In genomic region chr15:60757273-60757672, GRCh38 we compare ENCODE assay signal across 16 cellular contexts.
DNase-seq lines count a peak whose midpoint lies in the region; ATAC-seq and TF ChIP-seq lines count a peak whose summit lies in the region.
"Had no signal": no experiment of that assay in that cellular context is flagged by ENCODE, and none has a peak within 500 bp of the region (broad histone marks: within the 10 kb centered on the region; RNA-seq: fewer than 3 reads in every experiment).

No MANE protein-coding gene starts in this region.

- BruUV-seq in mammary epithelial cell (replicated peaks; lab: Mats Ljungman, UMichigan): no TSS peak

- dilution Hi-C loops in mammary epithelial cell (cut with HindIII; ENCODE audit: low sequenced_read_pairs): no loop called here

- H4K20me1 ChIP-seq in mammary epithelial cell (ENCODE audit: insufficient read depth, low read length): no peaks in the 10 kb centered on the region

- no peak overlapping the region for H3K4me2 ChIP-seq in mammary epithelial cell (ENCODE audit: insufficient read depth, low read depth, low read length)
- H3K4me2 ChIP-seq: A549, GM23338 had no signal

- H3K9me3 ChIP-seq in HEK293 (ENCODE audit: control insufficient read depth, insufficient read depth, low read depth, low read length) (no peaks in the 10 kb centered on the region), mammary epithelial cell (replicated peaks; ENCODE audit: insufficient read depth, low read length) (no peaks in the 10 kb centered on the region)
- H3K9me3 ChIP-seq: A549, Caco-2, HAP-1 had no signal

- no peak for DNase-seq in mammary epithelial cell
- DNase-seq: 8988T; C1 segment of cervical spinal cord; Caco-2; CD4-positive, CD25-positive, alpha-beta regulatory T cell; CD8-positive, alpha-beta T cell; DMS153; DND-41 had no signal

- ATAC-seq in HG02642 (IDR thresholded peaks at IDR 0.05; ENCODE audit: poor library complexity, unreplicated experiment) (no peak), esophagus mucosa (no peak)
- ATAC-seq: A549; CD8-positive, alpha-beta T cell; GM23338 had no signal

- CTCF ChIA-PET in HEK293 (lab: Yijun Ruan, JAX) (no interaction called here), mammary epithelial cell (lab: Charles Lee; ENCODE audit: low non-redundant PET) (no interaction called here)

- POLR2A ChIA-PET in HEK293 (lab: Yijun Ruan, JAX): no interaction called here

- H2AFZ ChIP-seq in ACC112 (ENCODE audit: low read length, unreplicated experiment) (no peak overlapping the region), mammary epithelial cell (ENCODE audit: low read depth, low read length) (no peak overlapping the region)
- H2AFZ ChIP-seq: GM23338 had no signal

- in situ Hi-C loops in mammary epithelial cell (cut with MboI; ENCODE audit: low sequenced_read_pairs in 2 of 2): no loop called here

- H3K4me3 ChIP-seq in ACC112 (ENCODE audit: low read depth, low read length) (no peak overlapping the region), HEK293 (ENCODE audit: low read depth, low read length) (no peak overlapping the region), mammary epithelial cell (replicated peaks in 1 of 3; ENCODE audit: insufficient read depth in 1 of 3, low read depth in 2 of 3, low read length in 3 of 3) (no peak overlapping the region)
- H3K4me3 ChIP-seq: A549, GM23338, HAP-1 had no signal

- TF ChIP-seq CTCF in HEK293 (tag by site-specific recombination; IDR thresholded peaks at IDR 0.05) (no peak), VCaP (conservative IDR thresholded peaks at IDR 0.05) (no peak), mammary epithelial cell (conservative IDR thresholded peaks at IDR 0.05 in 1 of 2, IDR thresholded peaks at IDR 0.05 in 1 of 2; ENCODE audit: extremely low read depth in 1 of 2, insufficient read depth in 1 of 2, low read depth in 1 of 2, low read length in 2 of 2) (no peak)

- H3K4me1 ChIP-seq in ACC112 (ENCODE audit: control insufficient read depth, insufficient read depth, low read length, unreplicated experiment): peaks cover 53% of the 10 kb centered on the region
- H3K4me1 ChIP-seq in HEK293 (ENCODE audit: control insufficient read depth, insufficient read depth, low read length): peaks cover 17% of the 10 kb centered on the region
- peaks cover 9% of the 10 kb centered on the region for H3K4me1 ChIP-seq in mammary epithelial cell (ENCODE audit: insufficient read depth, low read length)
- H3K4me1 ChIP-seq: A549, HAP-1 had no signal

- H3K27ac ChIP-seq in ACC112 (ENCODE audit: low read depth, low read length) (peak overlapping the region; percentile 100), HEK293 (ENCODE audit: extremely low read depth, low read depth, low read length) (no peak overlapping the region), VCaP (peak overlapping the region; percentile 77), mammary epithelial cell (ENCODE audit: insufficient read depth, low read depth, low read length) (no peak overlapping the region)
- H3K27ac ChIP-seq: A549 had no signal

- no peaks in the 10 kb centered on the region for H3K36me3 ChIP-seq in ACC112 (ENCODE audit: insufficient read depth, low read length)
- no peaks in the 10 kb centered on the region for H3K36me3 ChIP-seq in HEK293 (ENCODE audit: control insufficient read depth in 2 of 2, insufficient read depth in 1 of 2, low read length in 2 of 2)
- no peaks in the 10 kb centered on the region for H3K36me3 ChIP-seq in mammary epithelial cell (ENCODE audit: insufficient read depth, low read length)
- H3K36me3 ChIP-seq: HAP-1 had no signal

- H3K79me2 ChIP-seq in ACC112 (ENCODE audit: control insufficient read depth, insufficient read depth, low read length, unreplicated experiment): no peaks in the 10 kb centered on the region
- H3K79me2 ChIP-seq in mammary epithelial cell (ENCODE audit: insufficient read depth, low read length): no peaks in the 10 kb centered on the region

- H3K27me3 ChIP-seq in ACC112 (ENCODE audit: insufficient read depth, low read length) (no peaks in the 10 kb centered on the region), mammary epithelial cell (ENCODE audit: insufficient read depth, low read length) (peaks cover 2% of the 10 kb centered on the region)

- WGBS in mammary epithelial cell (ENCODE audit: low coverage, missing lambda C conversion rate): 92% methylated on average over 1 of the region's 1 CpG

- no peak overlapping the region for H3K9ac ChIP-seq in mammary epithelial cell (ENCODE audit: insufficient read depth, low read length)

- intact Hi-C loops in mammary epithelial cell (cut with micrococcal nuclease): no loop called here

TF ChIP-seq in HEK293, 187 proteins besides CTCF, POLR2A, EP300 and RAD21:
- peak; percentile 68 for TF ChIP-seq ZNF623 (tag by site-specific recombination; IDR thresholded peaks at IDR 0.05)
- TF ChIP-seq PRDM4 (tag by site-specific recombination; IDR thresholded peaks at IDR 0.05): no peak

Comparison
In these comparisons a context has a peak if more than half of its experiments do, and no peak if none do; other contexts are left out.
1. H3K27ac ChIP-seq: peak in ACC112 (single experiment) and VCaP (single experiment); none in HEK293 (single experiment) and mammary epithelial cell (single experiment).